8 cellular contexts compared by ENCODE assay signal in the genomic region with DNA sequence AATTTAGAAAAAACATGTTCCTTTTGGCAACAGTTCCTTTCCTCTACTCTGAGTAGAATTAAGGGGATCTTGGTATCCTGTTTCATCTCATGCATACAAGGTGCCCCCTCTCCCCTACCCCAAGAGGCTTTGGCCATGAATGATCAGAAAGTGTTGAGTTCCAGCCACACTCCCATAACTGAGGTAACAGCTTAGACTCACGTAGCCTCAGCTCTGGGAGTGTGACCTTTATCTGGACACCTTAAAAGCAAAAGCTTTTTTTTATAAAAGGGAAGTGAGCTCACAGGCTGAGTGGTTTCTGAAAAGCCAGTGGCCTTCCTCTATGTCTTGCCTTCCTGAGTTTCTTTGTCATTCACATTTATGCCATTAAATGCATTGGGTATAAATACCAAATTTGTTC. TPM values are rescaled to one million over a fixed set of nuclear protein-coding genes. Genes with fewer than 3 reads are reported as not detected.
DNase-seq lines count a peak whose midpoint lies in the region; ATAC-seq and TF ChIP-seq lines count a peak whose summit lies in the region.

No MANE protein-coding gene starts in this region.

- 7 to 21% (median 15%) methylated on average over 1 of the region's 1 CpG for WGBS in spleen, 5 donors

- H3K9me3 Mint-ChIP-seq in activated naive CD4-positive, alpha-beta T cell treated with anti-CD3 and anti-CD28 coated beads, Interleukin-2, amount 50 U/mL, for 24 hours: no peaks in the 10 kb centered on the region
- H3K9me3 Mint-ChIP-seq in T-helper 2 cell treated with Interferon-gamma antibody and Interleukin-4, amounts not matched to agents 5 μg/mL and 100 μg/mL, for 36 hours: no peaks in the 10 kb centered on the region

- peak overlapping the region; percentile 80 for H3K4me3 Mint-ChIP-seq in activated naive CD4-positive, alpha-beta T cell treated with anti-CD3 and anti-CD28 coated beads, Interleukin-2, amount 50 U/mL, for 24 hours
- peak overlapping the region; percentile 92 for H3K4me3 Mint-ChIP-seq in T-helper 2 cell treated with Interferon-gamma antibody and Interleukin-4, amounts not matched to agents 5 μg/mL and 100 μg/mL, for 36 hours

- no peak for DNase-seq in activated naive CD4-positive, alpha-beta T cell treated with Interleukin-2 at 50 U/mL for 16 hours
- peak; percentile 50 for DNase-seq in T-helper 2 cell treated with Interferon-gamma antibody and Interleukin-4, amounts not matched to agents 5 μg/mL and 100 μg/mL, for 36 hours (ENCODE audit: low spot score)
- DNase-seq in spleen: no peak
- DNase-seq in iPS-NIHi7 (ENCODE audit: extremely low spot score): no peak
- DNase-seq in coronary artery (ENCODE audit: low spot score): no peak
- no peak for DNase-seq in AG08396 (ENCODE audit: low spot score)

- no peaks in the 10 kb centered on the region for H3K36me3 Mint-ChIP-seq in activated naive CD4-positive, alpha-beta T cell treated with anti-CD3 and anti-CD28 coated beads, Interleukin-2, amount 50 U/mL, for 24 hours
- peaks cover 29% of the 10 kb centered on the region for H3K36me3 Mint-ChIP-seq in T-helper 2 cell treated with Interferon-gamma antibody and Interleukin-4, amounts not matched to agents 5 μg/mL and 100 μg/mL, for 36 hours (ENCODE audit: low read depth)

- no peaks in the 10 kb centered on the region for H3K9me3 ChIP-seq in spleen

- peak; percentile 59 for ATAC-seq in HG03045 (IDR thresholded peaks at IDR 0.05; ENCODE audit: unreplicated experiment)

- H3K27ac Mint-ChIP-seq in activated naive CD4-positive, alpha-beta T cell treated with anti-CD3 and anti-CD28 coated beads, Interleukin-2, amount 50 U/mL, for 24 hours: peak overlapping the region; percentile 81
- H3K27ac Mint-ChIP-seq in T-helper 2 cell treated with Interferon-gamma antibody and Interleukin-4, amounts not matched to agents 5 μg/mL and 100 μg/mL, for 36 hours: peak overlapping the region; percentile 95

- peaks cover 0 to 14% (median 0%) of the 10 kb centered on the region in 6 donors for H3K36me3 ChIP-seq in spleen

- intact Hi-C loops in spleen (cut with DNase I; ENCODE audit: low total_unique reads): no loop called here

- no peak for TF ChIP-seq POLR2A in spleen (IDR thresholded peaks at IDR 0.05)

- H3K27me3 ChIP-seq in spleen (replicated peaks in 1 of 7): no peaks in the 10 kb centered on the region

- peaks cover 0 to 64% (median 36%) of the 10 kb centered on the region in 6 donors for H3K4me1 ChIP-seq in spleen

- TF ChIP-seq CTCF in spleen (IDR thresholded peaks at IDR 0.05 in 8 of 11, conservative IDR thresholded peaks at IDR 0.05 in 3 of 11) (no peak), coronary artery (IDR thresholded peaks at IDR 0.05) (no peak)

- H3K27ac ChIP-seq in spleen (peak overlapping the region; percentile 78 to 96 (median 84)), coronary artery (no peak overlapping the region)

- peaks cover 50% of the 10 kb centered on the region for H3K4me1 Mint-ChIP-seq in activated naive CD4-positive, alpha-beta T cell treated with anti-CD3 and anti-CD28 coated beads, Interleukin-2, amount 50 U/mL, for 24 hours
- H3K4me1 Mint-ChIP-seq in T-helper 2 cell treated with Interferon-gamma antibody and Interleukin-4, amounts not matched to agents 5 μg/mL and 100 μg/mL, for 36 hours (ENCODE audit: low read depth): peaks cover 52% of the 10 kb centered on the region

- no peaks in the 10 kb centered on the region for H3K27me3 Mint-ChIP-seq in activated naive CD4-positive, alpha-beta T cell treated with anti-CD3 and anti-CD28 coated beads, Interleukin-2, amount 50 U/mL, for 24 hours
- no peaks in the 10 kb centered on the region for H3K27me3 Mint-ChIP-seq in T-helper 2 cell treated with Interferon-gamma antibody and Interleukin-4, amounts not matched to agents 5 μg/mL and 100 μg/mL, for 36 hours (ENCODE audit: low read depth)

- H3K4me3 ChIP-seq in spleen (peak overlapping the region in 3 of 8 donors; percentile 31 to 67 (median 37)), coronary artery (no peak overlapping the region)

RNA-seq across cellular contexts. Expression of a gene that starts 0.9 kb away (rescaled TPM):
- 10 to 100 TPM; 17.2 to 37.8 (median 35.7) TPM for total RNA-seq in spleen
- 10 to 100 TPM in 2 of 3 donors, 1 to 10 TPM in 1; 7.8 to 11.5 (median 10.6) TPM for polyA plus RNA-seq in spleen

RNA-seq across cellular contexts. Expression of a gene that starts 32.9 kb away (rescaled TPM):
- 10 to 100 TPM in 6 of 7 donors, 1 to 10 TPM in 1; 9.5 to 15.9 (median 14.6) TPM for total RNA-seq in spleen
- 10 to 100 TPM; 22.8 to 27.0 (median 23.5) TPM for polyA plus RNA-seq in spleen

RNA-seq across cellular contexts. Expression of a gene that starts 50.8 kb away (rescaled TPM):
- total RNA-seq in spleen: 1 to 10 TPM in 2 of 7 donors, under 1 TPM in 2, not detected in 3; 0.52 to 1.5 (median 1.0) TPM
- polyA plus RNA-seq in spleen: not detected

RNA-seq across cellular contexts. Expression of a gene that starts 56.3 kb away (rescaled TPM):
- not detected for total RNA-seq in spleen
- not detected for polyA plus RNA-seq in spleen

Comparison
In these comparisons a context has a peak if more than half of its experiments do, and no peak if none do; other contexts are left out.
1. H3K27ac ChIP-seq: peak in spleen (8 of 8); none in coronary artery (0 of 2).